ENCODE assay signal across 9 cellular contexts in the genomic region with DNA sequence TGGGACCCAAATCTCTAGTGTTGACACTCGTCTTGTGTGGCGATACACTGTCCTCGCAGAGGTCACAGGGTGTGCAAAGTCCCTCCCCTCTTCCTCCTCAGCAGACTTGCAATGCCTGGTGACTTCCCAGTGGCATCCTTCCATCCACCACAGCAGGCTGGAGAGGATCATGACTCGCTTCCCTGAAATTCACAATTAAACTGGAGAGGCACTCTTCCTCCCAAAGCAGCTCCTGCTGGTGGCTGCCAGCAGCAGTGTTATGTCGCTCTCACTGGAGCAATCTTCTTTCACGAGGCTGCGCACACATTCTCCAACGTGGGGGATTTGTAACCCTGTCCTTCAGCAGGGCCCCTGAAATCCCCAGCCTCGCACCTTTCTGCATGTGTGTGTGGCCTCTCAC.
DNase-seq lines count a peak whose midpoint lies in the region; ATAC-seq, FAIRE-seq and TF ChIP-seq lines count a peak whose summit lies in the region.
"Had no signal": no experiment of that assay in that cellular context is flagged by ENCODE, and none has a peak within 500 bp of the region (broad histone marks: within the 10 kb centered on the region; RNA-seq: fewer than 3 reads in every experiment).

No MANE protein-coding gene starts in this region.

- TF ChIP-seq CTCF in A549 (IDR thresholded peaks at IDR 0.05), result no peak
- no peak for TF ChIP-seq CTCF in activated B cell treated with CpG ODN at 0.5 μM for 24 hours (IDR thresholded peaks at IDR 0.05)

- intact Hi-C loops in activated B cell treated with CpG ODN at 0.5 μM for 24 hours (cut with micrococcal nuclease), result loop anchor here (1.0 kb wide), 1 partner anchor 8 kb away; no protein-coding TSS in a partner anchor

- no peak for TF ChIP-seq RAD21 in A549 (conservative IDR thresholded peaks at IDR 0.05 in 1 of 2, IDR thresholded peaks at IDR 0.05 in 1 of 2)

- peaks cover 48% of the 10 kb centered on the region for H3K4me1 Mint-ChIP-seq in activated B cell treated with CpG ODN at 0.5 μM for 24 hours

- CTCF ChIA-PET in A549 (lab: Yijun Ruan, JAX), result interaction anchor here (1.4 kb wide), 1 partner anchor 14 kb away, joined by 3 read pairs; no protein-coding TSS in a partner anchor
- CTCF ChIA-PET in HEK293T (lab: Yijun Ruan, JAX), result no interaction called here
- CTCF ChIA-PET in activated B cell treated with CpG ODN at 0.5 μM for 24 hours (lab: Charles Lee), result no interaction called here

- peak; percentile 87 to 90 for ATAC-seq in A549
- no peak for ATAC-seq in activated B cell treated with CpG ODN at 0.5 μM for 24 hours (ENCODE audit: low read depth)
- ATAC-seq in HG02759 (IDR thresholded peaks at IDR 0.05; ENCODE audit: unreplicated experiment), result no peak
- no peak for ATAC-seq in HG02852 (IDR thresholded peaks at IDR 0.05; ENCODE audit: unreplicated experiment)
- ATAC-seq in HG03521 (IDR thresholded peaks at IDR 0.05; ENCODE audit: unreplicated experiment), result no peak
- no peak for ATAC-seq in GM19328 (IDR thresholded peaks at IDR 0.05; ENCODE audit: unreplicated experiment)

- peaks cover 52% of the 10 kb centered on the region for H3K36me3 Mint-ChIP-seq in activated B cell treated with CpG ODN at 0.5 μM for 24 hours (ENCODE audit: low read depth)

- no peak for FAIRE-seq in A549 (lab: Jason Lieb, UNC)

- peak overlapping the region; percentile 30 for H3K27ac Mint-ChIP-seq in activated B cell treated with CpG ODN at 0.5 μM for 24 hours

- H3K4me1 ChIP-seq in A549, result peaks cover 9% of the 10 kb centered on the region; the same call in 1 of the 3 replicates

- H3K9me3 Mint-ChIP-seq in activated B cell treated with CpG ODN at 0.5 μM for 24 hours, result no peaks in the 10 kb centered on the region

- H3K4me2 ChIP-seq in A549, result peak overlapping the region; percentile 28; the same call in 1 of the 3 replicates

- H3K9me3 ChIP-seq in A549, result no peaks in the 10 kb centered on the region

- H3K4me3 Mint-ChIP-seq in activated B cell treated with CpG ODN at 0.5 μM for 24 hours, result no peak overlapping the region

- POLR2A ChIA-PET in A549 (lab: Yijun Ruan, JAX) (no interaction called here), HEK293T (lab: Yijun Ruan, JAX) (no interaction called here), activated B cell treated with CpG ODN at 0.5 μM for 24 hours (lab: Charles Lee) (interaction anchor here (0.7 kb wide), 1 partner anchor 21 kb away, joined by 4 read pairs; no protein-coding TSS in a partner anchor)

- H3K27ac ChIP-seq in A549, result peak overlapping the region in 1 of 2 experiments; percentile 34; a peak in 2 of 6 replicates

- TF ChIP-seq EP300 in A549 (IDR thresholded peaks at IDR 0.05), result no peak

- no peak for TF ChIP-seq POLR2A in A549 (IDR thresholded peaks at IDR 0.05; ENCODE audit: low read length)

- no peak overlapping the region for H3K4me3 ChIP-seq in A549

- 60% methylated on average over 9 of the region's 9 CpGs for WGBS in A549 (ENCODE audit: missing lambda C conversion rate)

- no peaks in the 10 kb centered on the region for H3K27me3 Mint-ChIP-seq in activated B cell treated with CpG ODN at 0.5 μM for 24 hours

- DNase-seq in A549 (ENCODE audit: low read depth in 1 of 2, low spot score in 1 of 2), result peak; percentile 41 to 42
- DNase-seq in HEK293T (ENCODE audit: extremely low spot score), result peak; percentile 27
- DNase-seq in activated B cell treated with CpG ODN at 0.5 μM for 24 hours, result no peak
- DNase-seq in iPS-NIHi7 (ENCODE audit: extremely low spot score), result peak; percentile 62
- DNase-seq: effector memory CD4-positive, alpha-beta T cell had no signal

TF ChIP-seq in A549, 52 proteins besides CTCF, POLR2A, EP300 and RAD21:
- no peak for TF ChIP-seq HEYL (CRISPR knock-in tag; IDR thresholded peaks at IDR 0.05)
- TF ChIP-seq CBX2 (IDR thresholded peaks at IDR 0.05; ENCODE audit: borderline replicate concordance, low read depth), result no peak
- TF ChIP-seq CHD2 (IDR thresholded peaks at IDR 0.05; ENCODE audit: low read length, partially characterized antibody), result no peak
- TF ChIP-seq, protein P1, sequence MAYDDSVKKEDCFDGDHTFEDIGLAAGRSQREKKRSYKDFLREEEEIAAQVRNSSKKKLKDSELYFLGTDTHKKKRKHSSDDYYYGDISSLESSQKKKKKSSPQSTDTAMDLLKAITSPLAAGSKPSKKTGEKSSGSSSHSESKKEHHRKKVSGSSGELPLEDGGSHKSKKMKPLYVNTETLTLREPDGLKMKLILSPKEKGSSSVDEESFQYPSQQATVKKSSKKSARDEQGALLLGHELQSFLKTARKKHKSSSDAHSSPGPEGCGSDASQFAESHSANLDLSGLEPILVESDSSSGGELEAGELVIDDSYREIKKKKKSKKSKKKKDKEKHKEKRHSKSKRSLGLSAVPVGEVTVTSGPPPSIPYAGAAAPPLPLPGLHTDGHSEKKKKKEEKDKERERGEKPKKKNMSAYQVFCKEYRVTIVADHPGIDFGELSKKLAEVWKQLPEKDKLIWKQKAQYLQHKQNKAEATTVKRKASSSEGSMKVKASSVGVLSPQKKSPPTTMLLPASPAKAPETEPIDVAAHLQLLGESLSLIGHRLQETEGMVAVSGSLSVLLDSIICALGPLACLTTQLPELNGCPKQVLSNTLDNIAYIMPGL (CRISPR knock-in tag; IDR thresholded peaks at IDR 0.05; ENCODE audit: borderline replicate concordance), result no peak
- no peak for TF ChIP-seq RNF2 (IDR thresholded peaks at IDR 0.05; ENCODE audit: borderline replicate concordance, low read depth)

TF ChIP-seq in HEK293T, 16 proteins besides CTCF, POLR2A, EP300 and RAD21:
- no peak for TF ChIP-seq CTBP1 (IDR thresholded peaks at IDR 0.05; ENCODE audit: borderline replicate concordance)
- TF ChIP-seq HDGF (IDR thresholded peaks at IDR 0.05; ENCODE audit: borderline replicate concordance), result no peak

Comparison
In these comparisons a context has a peak if more than half of its experiments do, and no peak if none do; other contexts are left out.
1. ATAC-seq: peak in A549 (2 of 2); none in activated B cell treated with CpG ODN at 0.5 μM for 24 hours (single experiment), HG02759 (single experiment), HG02852 (single experiment), HG03521 (single experiment) and GM19328 (single experiment).